In genomic region chr9:92097997-92098482, GRCh38 we compare ENCODE assay signal across 8 cellular contexts. TPM values are rescaled to one million over a fixed set of nuclear protein-coding genes. Genes with fewer than 3 reads are reported as not detected.
DNase-seq lines count a peak whose midpoint lies in the region; ATAC-seq and TF ChIP-seq lines count a peak whose summit lies in the region.

No MANE protein-coding gene starts in this region.

- H3K36me3 Mint-ChIP-seq in naive B cell, result peaks cover 7 to 19% of the 10 kb centered on the region in 2 donors

- TF ChIP-seq CTCF in epithelial cell of proximal tubule (conservative IDR thresholded peaks at IDR 0.05; ENCODE audit: low read depth, low read length) (no peak), thyroid gland (IDR thresholded peaks at IDR 0.05) (no peak)

- intact Hi-C loops in thyroid gland (cut with DNase I), result no loop called here

- peak overlapping the region in 4 of 6 donors; percentile 54 to 68 (median 66) for H3K27ac Mint-ChIP-seq in naive B cell

- DNase-seq in activated CD8-positive, alpha-beta memory T cell treated with anti-CD3 and anti-CD28 coated beads, Interleukin-2, amount 50 U/mL, for 1 hour (ENCODE audit: extremely low read depth), result peak; percentile 22
- DNase-seq in epithelial cell of proximal tubule (ENCODE audit: low read depth) (peak; percentile 44), naive B cell (peak; percentile 31), thyroid gland (peak; percentile 82 to 94), NCI-H2171 treated with DMSO at 0.1 percent for 48 hours (lab: John Stamatoyannopoulos, UW) (no peak), cerebellar nuclear complex (lab: John Stamatoyannopoulos, UW) (no peak), DMS153 treated with DMSO at 0.1 percent for 48 hours (lab: John Stamatoyannopoulos, UW; ENCODE audit: unreplicated experiment) (no peak)

- peaks cover 0 to 4% (median 0%) of the 10 kb centered on the region in 7 donors for H3K9me3 Mint-ChIP-seq in naive B cell

- H3K9ac ChIP-seq in ES-I3 (ENCODE audit: low read depth, low read length), result peak overlapping the region; percentile 38

- H3K4me3 ChIP-seq in epithelial cell of proximal tubule (ENCODE audit: low read depth, low read length), result peak overlapping the region; percentile 42
- peak overlapping the region in 1 of 3 donors; percentile 18 for H3K4me3 ChIP-seq in thyroid gland (replicated peaks in 1 of 3)

- H3K9me3 ChIP-seq in ES-I3 (ENCODE audit: control insufficient read depth, insufficient read depth, low read length) (no peaks in the 10 kb centered on the region; the same call in 1 of the 2 replicates), thyroid gland (no peaks in the 10 kb centered on the region)

- ATAC-seq in naive B cell (ENCODE audit: low read depth in 2 of 2), result no peak

- peak in 1 of 2 donors; percentile 37 for TF ChIP-seq POLR2A in thyroid gland (IDR thresholded peaks at IDR 0.05)

- WGBS in thyroid gland, 2 donors, result 37 to 70% methylated on average over 26 of the region's 26 CpGs

- H3K36me3 ChIP-seq in ES-I3 (ENCODE audit: insufficient read depth, low read length) (no peaks in the 10 kb centered on the region), thyroid gland (no peaks in the 10 kb centered on the region)

- peak overlapping the region; percentile 28 to 88 (median 58) for H3K4me3 Mint-ChIP-seq in naive B cell

- no peaks in the 10 kb centered on the region for H3K27me3 Mint-ChIP-seq in naive B cell

- H3K27me3 ChIP-seq in thyroid gland, result no peaks in the 10 kb centered on the region

- H3K27ac ChIP-seq in thyroid gland, result peak overlapping the region in 2 of 3 donors; percentile 22 to 29

- H3K4me1 ChIP-seq in ES-I3 (ENCODE audit: insufficient read depth, low read length), result peaks cover 34% of the 10 kb centered on the region
- no peaks in the 10 kb centered on the region for H3K4me1 ChIP-seq in thyroid gland

- H3K4me1 Mint-ChIP-seq in naive B cell, result peaks cover 13 to 31% (median 29%) of the 10 kb centered on the region in 3 donors

RNA-seq across cellular contexts. Expression of gene SPTLC1, which starts 17.2 kb away (rescaled TPM):
- total RNA-seq in epithelial cell of proximal tubule (84.4 and 91.8 TPM in 2 replicates), thyroid gland (100 to 1,000 TPM; 124 to 132 (median 127) TPM)
- polyA plus RNA-seq in naive B cell (ENCODE audit: low read depth in 6 of 6), result 10 to 100 TPM; 32.8 to 53.5 (median 44.2) TPM

Comparison
In these comparisons a context has a peak if more than half of its experiments do, and no peak if none do; other contexts are left out.
1. DNase-seq: peak in activated CD8-positive, alpha-beta memory T cell treated with anti-CD3 and anti-CD28 coated beads, Interleukin-2, amount 50 U/mL, for 1 hour (single experiment), epithelial cell of proximal tubule (single experiment), naive B cell (single experiment) and thyroid gland (2 of 2); none in NCI-H2171 treated with DMSO at 0.1 percent for 48 hours (single experiment), cerebellar nuclear complex (0 of 2) and DMS153 treated with DMSO at 0.1 percent for 48 hours (single experiment).